1 cellular context compared by ENCODE assay signal in genomic region chr2:165576409-165576808, GRCh38.
TF ChIP-seq lines count a peak whose summit lies in the region.

No MANE protein-coding gene starts in this region.

TF ChIP-seq in HEK293, 187 proteins besides CTCF, POLR2A, EP300 and RAD21 (continued from another document):
- TF ChIP-seq PRDM6 (tag by site-specific recombination; IDR thresholded peaks at IDR 0.05) (peak; percentile 96), ZNF112 (tag by site-specific recombination; IDR thresholded peaks at IDR 0.05) (no peak), ZNF366 (tag by site-specific recombination; conservative IDR thresholded peaks at IDR 0.05) (0 out of 2 replicates have a peak, but pooled peaks have one; percentile 28), ZNF501 (tag by site-specific recombination; IDR thresholded peaks at IDR 0.05) (0 out of 2 replicates have a peak, but pooled peaks have one; percentile 42), ZBTB44 (tag by site-specific recombination; IDR thresholded peaks at IDR 0.05) (0 out of 2 replicates have a peak, but pooled peaks have one; percentile 49), OVOL3 (tag by site-specific recombination; IDR thresholded peaks at IDR 0.05) (no peak), ZNF670 (tag by site-specific recombination; IDR thresholded peaks at IDR 0.05; ENCODE audit: low read depth) (no peak), GFI1B (tag by site-specific recombination; IDR thresholded peaks at IDR 0.05) (peak; percentile 67; the same call in 1 of the 2 replicates), ZNF558 (tag by site-specific recombination; IDR thresholded peaks at IDR 0.05) (no peak), ZEB2 (tag by site-specific recombination; IDR thresholded peaks at IDR 0.05) (0 out of 2 replicates have a peak, but pooled peaks have one; percentile 24), OSR2 (tag by site-specific recombination; IDR thresholded peaks at IDR 0.05) (peak; percentile 39; the same call in 1 of the 2 replicates)
